In genomic region chr10:32331606-32332005, GRCh38 we compare ENCODE assay signal across 1 cellular context.
TF ChIP-seq lines count a peak whose summit lies in the region.

No MANE protein-coding gene starts in this region.

TF ChIP-seq in A549, 52 proteins besides CTCF, POLR2A, EP300 and RAD21 (continued from another document):
- TF ChIP-seq BCL3 (IDR thresholded peaks at IDR 0.05) (no peak), CHD2 (IDR thresholded peaks at IDR 0.05; ENCODE audit: low read length, partially characterized antibody) (no peak), CHD4 (IDR thresholded peaks at IDR 0.05; ENCODE audit: borderline replicate concordance) (no peak)
